Comparison of ENCODE assay signal across 8 cellular contexts in the genomic region with DNA sequence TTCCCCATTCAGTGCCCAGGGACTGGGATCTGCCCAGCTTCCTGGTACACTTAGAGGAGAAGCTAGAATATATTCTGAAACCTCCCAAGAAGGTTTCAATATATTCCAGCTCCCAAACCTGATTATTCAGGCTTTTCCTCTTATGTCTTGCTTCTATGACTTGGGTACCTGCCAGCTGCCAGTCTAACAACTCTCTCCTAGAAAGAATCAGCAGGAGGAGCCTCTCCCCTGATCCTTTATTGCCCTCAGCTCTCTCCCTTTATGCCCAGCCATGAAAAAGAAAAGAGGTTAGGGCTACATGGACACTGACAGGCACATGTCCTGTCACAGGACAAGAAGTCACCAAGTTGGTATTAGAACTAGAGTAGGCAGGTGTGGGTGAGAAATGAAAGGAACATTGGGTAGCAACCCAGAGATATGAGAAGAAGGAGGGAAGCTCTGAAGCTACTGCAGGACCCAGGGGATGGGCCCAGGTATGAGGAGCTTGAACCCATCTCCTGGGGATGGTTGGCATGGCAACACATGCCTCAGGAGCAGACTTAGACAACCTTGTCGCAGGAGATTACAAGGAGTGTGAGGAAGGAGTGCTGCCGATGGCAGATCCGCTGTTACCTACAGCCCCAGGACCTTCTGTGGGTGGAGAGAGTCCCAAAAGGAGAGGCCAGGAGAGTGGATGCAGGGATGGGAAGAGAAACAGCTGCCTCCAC. TPM values are rescaled to one million over a fixed set of nuclear protein-coding genes. Genes with fewer than 3 reads are reported as not detected.
DNase-seq lines count a peak whose midpoint lies in the region; ATAC-seq and TF ChIP-seq lines count a peak whose summit lies in the region.

No MANE protein-coding gene starts in this region.

- peaks cover 8% of the 10 kb centered on the region for H3K27me3 Mint-ChIP-seq in CD8-positive, alpha-beta T cell (ENCODE audit: low read depth)
- peaks cover 23% of the 10 kb centered on the region for H3K27me3 Mint-ChIP-seq in nephron progenitor cell (ENCODE audit: low read depth, poor library complexity)

- H3K9me3 Mint-ChIP-seq in CD8-positive, alpha-beta T cell, result no peaks in the 10 kb centered on the region
- no peaks in the 10 kb centered on the region for H3K9me3 Mint-ChIP-seq in nephron progenitor cell

- no peaks in the 10 kb centered on the region for H3K36me3 ChIP-seq in CD8-positive, alpha-beta T cell (ENCODE audit: insufficient read depth, low read length)

- ATAC-seq in CD8-positive, alpha-beta T cell, result no peak
- ATAC-seq in HG03175 (IDR thresholded peaks at IDR 0.05; ENCODE audit: unreplicated experiment), result no peak
- ATAC-seq in left lobe of liver, result no peak

- CTCF ChIA-PET in CD8-positive, alpha-beta T cell (lab: Charles Lee), result interaction anchor here (0.8 to 2.0 kb wide), 5 partner anchors 12 to 120 kb away, joined by 3 to 8 read pairs (median 4); a partner anchor contains a TSS

- no peaks in the 10 kb centered on the region for H3K27me3 ChIP-seq in CD8-positive, alpha-beta T cell (ENCODE audit: insufficient read depth, low read length)

- H3K36me3 Mint-ChIP-seq in CD8-positive, alpha-beta T cell, result no peaks in the 10 kb centered on the region
- H3K36me3 Mint-ChIP-seq in nephron progenitor cell (ENCODE audit: low read depth), result no peaks in the 10 kb centered on the region

- H3K27ac ChIP-seq in CD8-positive, alpha-beta T cell (ENCODE audit: low read depth, low read length), result no peak overlapping the region

- DNase-seq in CD8-positive, alpha-beta T cell, result no peak
- peak; percentile 40 for DNase-seq in M059J (ENCODE audit: low read depth)
- DNase-seq in choroid plexus epithelial cell (ENCODE audit: low read depth), result peak; percentile 25
- no peak for DNase-seq in nephron progenitor cell
- no peak for DNase-seq in NCI-H748 (lab: John Stamatoyannopoulos, UW; ENCODE audit: unreplicated experiment)
- no peak for DNase-seq in medulla oblongata (ENCODE audit: extremely low spot score)
- DNase-seq in left lobe of liver (ENCODE audit: low spot score), result no peak

- H3K4me3 Mint-ChIP-seq in CD8-positive, alpha-beta T cell, result peak overlapping the region; percentile 88
- peak overlapping the region; percentile 89 for H3K4me3 Mint-ChIP-seq in nephron progenitor cell

- peaks cover 36% of the 10 kb centered on the region for H3K4me1 Mint-ChIP-seq in CD8-positive, alpha-beta T cell (ENCODE audit: low read depth)
- peaks cover 84% of the 10 kb centered on the region for H3K4me1 Mint-ChIP-seq in nephron progenitor cell

- no peaks in the 10 kb centered on the region for H3K9me3 ChIP-seq in CD8-positive, alpha-beta T cell (ENCODE audit: low read length)

- peak overlapping the region; percentile 88 for H3K4me3 ChIP-seq in CD8-positive, alpha-beta T cell (ENCODE audit: low read depth, low read length)
- peak overlapping the region; percentile 84 for H3K4me3 ChIP-seq in choroid plexus epithelial cell (ENCODE audit: low read depth, low read length)

- TF ChIP-seq CTCF in CD8-positive, alpha-beta T cell (IDR thresholded peaks at IDR 0.05), result no peak
- TF ChIP-seq CTCF in choroid plexus epithelial cell (conservative IDR thresholded peaks at IDR 0.05; ENCODE audit: low read depth, low read length), result no peak
- no peak for TF ChIP-seq CTCF in nephron progenitor cell (IDR thresholded peaks at IDR 0.05)

- intact Hi-C loops in CD8-positive, alpha-beta T cell (cut with DNase I, micrococcal nuclease), result no loop called here

- POLR2A ChIA-PET in CD8-positive, alpha-beta T cell (lab: Charles Lee), result interaction anchor here (1.6 kb wide), 1 partner anchor 36 kb away, joined by 4 read pairs; a partner anchor contains a TSS

- peaks cover 27% of the 10 kb centered on the region for H3K4me1 ChIP-seq in CD8-positive, alpha-beta T cell (ENCODE audit: insufficient read depth, low read length)

- no peak overlapping the region for H3K27ac Mint-ChIP-seq in CD8-positive, alpha-beta T cell
- H3K27ac Mint-ChIP-seq in nephron progenitor cell, result no peak overlapping the region

RNA-seq across cellular contexts. Expression of a gene that starts 2.0 kb away (rescaled TPM):
- 1 to 10 TPM; 3.2 to 4.2 TPM for total RNA-seq in CD8-positive, alpha-beta T cell
- total RNA-seq in M059J (2014; rRNA removed; shearing (Covaris generic)), result 7.6 and 15.8 TPM in 2 replicates
- total RNA-seq in left lobe of liver, result 2.6 TPM

RNA-seq across cellular contexts. Expression of a gene that starts 27.4 kb away (rescaled TPM):
- not detected for total RNA-seq in CD8-positive, alpha-beta T cell
- total RNA-seq in M059J (2014; rRNA removed; shearing (Covaris generic)), result 7.1 and 16.3 TPM in 2 replicates
- 21.3 TPM for total RNA-seq in left lobe of liver

RNA-seq across cellular contexts. Expression of a gene that starts 35.7 kb away (rescaled TPM):
- 10 to 100 TPM; 70.6 to 76.4 TPM for total RNA-seq in CD8-positive, alpha-beta T cell
- 60.5 and 97.2 TPM in 2 replicates for total RNA-seq in M059J (2014; rRNA removed; shearing (Covaris generic))
- total RNA-seq in left lobe of liver, result 33.3 TPM

RNA-seq across cellular contexts. Expression of a gene that starts 49.4 kb away (rescaled TPM):
- 10 to 100 TPM; 11.9 to 12.9 TPM for total RNA-seq in CD8-positive, alpha-beta T cell
- total RNA-seq in M059J (2014; rRNA removed; shearing (Covaris generic)), result 0.20 TPM in 1 of 2 replicates, not detected in the other
- 32.0 TPM for total RNA-seq in left lobe of liver

Comparison
In these comparisons a context has a peak if more than half of its experiments do, and no peak if none do; other contexts are left out.
1. DNase-seq: peak in M059J (single experiment) and choroid plexus epithelial cell (single experiment); none in CD8-positive, alpha-beta T cell (0 of 7), nephron progenitor cell (single experiment), NCI-H748 (single experiment), medulla oblongata (single experiment) and left lobe of liver (single experiment).